Comparison of ENCODE assay signal across 22 cellular contexts in the genomic region with DNA sequence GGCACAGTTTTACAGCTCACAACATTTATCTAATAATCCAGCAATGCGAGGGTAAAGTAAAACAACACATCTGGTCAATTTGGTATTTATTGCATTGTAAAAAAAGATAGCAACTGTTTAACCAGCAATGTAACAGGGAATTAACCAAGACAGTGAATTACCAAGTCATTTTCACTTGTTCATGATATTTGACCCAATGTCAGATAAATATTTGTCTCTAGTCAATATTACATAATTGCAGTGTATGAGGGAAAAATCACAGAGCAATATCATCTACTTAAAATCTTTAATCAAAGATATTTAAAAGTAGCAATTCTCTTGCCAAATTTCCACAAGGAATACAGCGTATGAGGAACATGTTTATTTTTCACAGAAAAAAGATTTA.
DNase-seq lines count a peak whose midpoint lies in the region; ATAC-seq, FAIRE-seq and TF ChIP-seq lines count a peak whose summit lies in the region.
"Had no signal": no experiment of that assay in that cellular context is flagged by ENCODE, and none has a peak within 500 bp of the region (broad histone marks: within the 10 kb centered on the region; RNA-seq: fewer than 3 reads in every experiment).

No MANE protein-coding gene starts in this region.

- peaks cover 6% of the 10 kb centered on the region for H3K9me3 Mint-ChIP-seq in nephron progenitor cell

- no peak for TF ChIP-seq CTCF in nephron progenitor cell (IDR thresholded peaks at IDR 0.05)

- no peaks in the 10 kb centered on the region for H3K36me3 Mint-ChIP-seq in nephron progenitor cell (ENCODE audit: low read depth)
- H3K36me3 Mint-ChIP-seq: CD14-positive monocyte had no signal

- no peak for ATAC-seq in HG02678 (IDR thresholded peaks at IDR 0.05; ENCODE audit: unreplicated experiment)
- ATAC-seq: A549 had no signal

- DNase-seq in DMS53 (lab: John Stamatoyannopoulos, UW) (peak; percentile 13), DMS53 treated with DMSO at 0.1 percent for 48 hours (lab: John Stamatoyannopoulos, UW; ENCODE audit: unreplicated experiment) (no peak), nephron progenitor cell (no peak), NCI-H446 (lab: John Stamatoyannopoulos, UW) (no peak)
- DNase-seq: 8988T; ACHN; AML-193; BE2C; CD4-positive, alpha-beta T cell; CD8-positive, alpha-beta memory T cell; DMS 273 treated with DMSO at 0.1 percent for 48 hours; DND-41; GOT3; HFFc6 had no signal

- no peaks in the 10 kb centered on the region for H3K27me3 Mint-ChIP-seq in nephron progenitor cell (ENCODE audit: low read depth, poor library complexity)
- H3K27me3 Mint-ChIP-seq: CD4-positive, alpha-beta T cell; CD8-positive, alpha-beta memory T cell had no signal

- H3K27ac Mint-ChIP-seq in nephron progenitor cell, result peak overlapping the region; percentile 94
- H3K27ac Mint-ChIP-seq: CD14-positive monocyte; CD4-positive, alpha-beta T cell; CD8-positive, alpha-beta memory T cell; HFFc6 had no signal

- no peak overlapping the region for H3K4me3 Mint-ChIP-seq in nephron progenitor cell
- H3K4me3 Mint-ChIP-seq: CD14-positive monocyte; CD4-positive, alpha-beta T cell; CD8-positive, alpha-beta memory T cell; HFFc6 had no signal

- peaks cover 15% of the 10 kb centered on the region for H3K4me1 Mint-ChIP-seq in nephron progenitor cell
- H3K4me1 Mint-ChIP-seq: CD14-positive monocyte; CD8-positive, alpha-beta memory T cell had no signal

- FAIRE-seq in endometrium (lab: Jason Lieb, UNC), result peak; percentile 78
- FAIRE-seq: A549, D721Med, G401.6, GM12892, H54 had no signal
